ENCODE assay signal across 14 cellular contexts in genomic region chr18:183769-184168, GRCh38. TPM values are rescaled to one million over a fixed set of nuclear protein-coding genes. Genes with fewer than 3 reads are reported as not detected.
A peak's percentile ranks its signal among the peaks of the same experiment; 100 is the strongest.
DNase-seq lines count a peak whose midpoint lies in the region; ATAC-seq, FAIRE-seq and TF ChIP-seq lines count a peak whose summit lies in the region.
"Had no signal": no experiment of that assay in that cellular context is flagged by ENCODE, and none has a peak within 500 bp of the region (broad histone marks: within the 10 kb centered on the region; RNA-seq: fewer than 3 reads in every experiment).

No MANE protein-coding gene starts in this region.

- peaks cover 2% of the 10 kb centered on the region for H3K27me3 Mint-ChIP-seq in GM23338 (ENCODE audit: insufficient read depth, low read depth, poor library complexity)
- H3K27me3 Mint-ChIP-seq: brain, naive B cell had no signal

- H3K9me3 ChIP-seq in right cardiac atrium (ENCODE audit: control insufficient read depth, low read length) (no peaks in the 10 kb centered on the region), thoracic aorta (no peaks in the 10 kb centered on the region), kidney (ENCODE audit: control insufficient read depth in 1 of 2, low read length in 2 of 2) (no peaks in the 10 kb centered on the region)
- H3K9me3 ChIP-seq: BLaER1 treated with 17β-estradiol and CSF1 and Interleukin-3, amounts not matched to agents 10 nM and 100 nM; esophagus muscularis mucosa had no signal

- TF ChIP-seq CTCF in thoracic aorta (IDR thresholded peaks at IDR 0.05): no peak
- no peak for TF ChIP-seq CTCF in GM23338 (conservative IDR thresholded peaks at IDR 0.05; ENCODE audit: low read depth in 2 of 2)
- TF ChIP-seq CTCF in kidney (IDR thresholded peaks at IDR 0.05; ENCODE audit: borderline replicate concordance, extremely low read depth, insufficient read depth): no peak

- H3K27me3 ChIP-seq in right cardiac atrium (ENCODE audit: control insufficient read depth, insufficient read depth) (no peaks in the 10 kb centered on the region), thoracic aorta (replicated peaks; ENCODE audit: insufficient read depth) (no peaks in the 10 kb centered on the region), GM23338 (ENCODE audit: insufficient read depth) (no peaks in the 10 kb centered on the region)
- H3K27me3 ChIP-seq: BLaER1 treated with 17β-estradiol and CSF1 and Interleukin-3, amounts not matched to agents 10 nM and 100 nM; esophagus muscularis mucosa had no signal

- no peaks in the 10 kb centered on the region for H3K9me2 ChIP-seq in GM23338 (ENCODE audit: insufficient read depth)

- no peaks in the 10 kb centered on the region; the same call in 2 of the 3 replicates for H3K9me3 Mint-ChIP-seq in GM23338
- H3K9me3 Mint-ChIP-seq: activated T-helper 1 cell treated with anti-CD3 and anti-CD28 coated beads, Interleukin-12 subunit alpha, Interleukin-12 subunit beta, Interleukin-2, Interleukin-4 antibody, amounts not matched to agents 30 ng/mL and 10 ng/mL and 1 ng/mL, durations not matched to agents 14 hours and 24 hours and 36 hours; brain; immature natural killer cell; naive B cell had no signal

- H3K4me3 Mint-ChIP-seq in GM23338: no peak overlapping the region
- H3K4me3 Mint-ChIP-seq: activated T-helper 1 cell treated with anti-CD3 and anti-CD28 coated beads, Interleukin-12 subunit alpha, Interleukin-12 subunit beta, Interleukin-2, Interleukin-4 antibody, amounts not matched to agents 30 ng/mL and 10 ng/mL and 1 ng/mL, durations not matched to agents 14 hours and 24 hours and 36 hours; brain; immature natural killer cell had no signal

- no peak for TF ChIP-seq POLR2A in erythroblast (IDR thresholded peaks at IDR 0.05; ENCODE audit: low read length)

- peaks cover 76% of the 10 kb centered on the region for H3K79me2 ChIP-seq in GM23338 (replicated peaks; ENCODE audit: insufficient read depth)

- DNase-seq in right cardiac atrium (no peak), cardiac septum (ENCODE audit: low spot score) (no peak), NCI-H226 (peak; percentile 7), erythroblast (lab: John Stamatoyannopoulos, UW) (peak; percentile 57 to 71), thoracic aorta (ENCODE audit: low spot score) (no peak), NCI-H187 treated with DMSO at 0.1 percent for 48 hours (lab: John Stamatoyannopoulos, UW) (no peak), GM23338 (ENCODE audit: low spot score) (no peak), kidney (no peak)
- DNase-seq: immature natural killer cell, naive B cell had no signal

- FAIRE-seq in kidney (lab: Jason Lieb, UNC): no peak

- H2AFZ ChIP-seq in GM23338: no peak overlapping the region

- peaks cover 29% of the 10 kb centered on the region for H3K36me3 Mint-ChIP-seq in GM23338 (ENCODE audit: low read depth)

- no peak overlapping the region for H3K9ac ChIP-seq in kidney (ENCODE audit: low read length in 2 of 2)
- H3K9ac ChIP-seq: BLaER1 treated with 17β-estradiol and CSF1 and Interleukin-3, amounts not matched to agents 10 nM and 100 nM had no signal

- no peaks in the 10 kb centered on the region for H3F3A ChIP-seq in GM23338 (replicated peaks; ENCODE audit: low read depth)

- H4K20me1 ChIP-seq in GM23338 (replicated peaks; ENCODE audit: insufficient read depth): peaks cover 13% of the 10 kb centered on the region; the same call in 1 of the 2 replicates

- WGBS in right cardiac atrium: 66% methylated on average over 1 of the region's 1 CpG

- H3K27ac ChIP-seq in right cardiac atrium (ENCODE audit: low read length): no peak overlapping the region
- peak overlapping the region; percentile 26 to 43 for H3K27ac ChIP-seq in thoracic aorta
- no peak overlapping the region for H3K27ac ChIP-seq in GM23338 (ENCODE audit: low read depth)
- H3K27ac ChIP-seq in kidney (ENCODE audit: low read depth in 2 of 2, low read length in 2 of 2): no peak overlapping the region
- H3K27ac ChIP-seq: BLaER1 treated with 17β-estradiol and CSF1 and Interleukin-3, amounts not matched to agents 10 nM and 100 nM; esophagus muscularis mucosa had no signal

- ATAC-seq in right cardiac atrium (peak; percentile 41 to 64), thoracic aorta (ENCODE audit: insufficient number of reproducible peaks, low FRiP score, low read depth) (no peak), GM23338 (no peak)

- intact Hi-C loops in right cardiac atrium (cut with DNase I) (no loop called here), cardiac septum (cut with DNase I) (no loop called here), kidney (cut with DNase I) (no loop called here)

- H3K4me3 ChIP-seq in right cardiac atrium (ENCODE audit: low read length) (no peak overlapping the region), thoracic aorta (no peak overlapping the region), GM23338 (no peak overlapping the region), kidney (ENCODE audit: low read length in 2 of 2) (no peak overlapping the region)
- H3K4me3 ChIP-seq: BLaER1 treated with 17β-estradiol and CSF1 and Interleukin-3, amounts not matched to agents 10 nM and 100 nM; esophagus muscularis mucosa had no signal

- H3K27ac Mint-ChIP-seq in GM23338: no peak overlapping the region
- H3K27ac Mint-ChIP-seq: activated T-helper 1 cell treated with anti-CD3 and anti-CD28 coated beads, Interleukin-12 subunit alpha, Interleukin-12 subunit beta, Interleukin-2, Interleukin-4 antibody, amounts not matched to agents 30 ng/mL and 10 ng/mL and 1 ng/mL, durations not matched to agents 14 hours and 24 hours and 36 hours had no signal

- H3K4me2 ChIP-seq in GM23338: no peak overlapping the region
- H3K4me2 ChIP-seq: BLaER1 treated with 17β-estradiol and CSF1 and Interleukin-3, amounts not matched to agents 10 nM and 100 nM had no signal

- H3K4me1 ChIP-seq in right cardiac atrium (ENCODE audit: control insufficient read depth, insufficient read depth, low read length) (no peaks in the 10 kb centered on the region), thoracic aorta (ENCODE audit: control insufficient read depth in 1 of 2, low read depth in 2 of 2) (peaks cover 13 to 16% of the 10 kb centered on the region in 2 donors), GM23338 (ENCODE audit: insufficient read depth) (no peaks in the 10 kb centered on the region), kidney (ENCODE audit: control insufficient read depth in 1 of 2, insufficient read depth in 1 of 2, low read depth in 1 of 2, low read length in 2 of 2) (no peaks in the 10 kb centered on the region)

- H3K36me3 ChIP-seq in thoracic aorta: peaks cover 16% of the 10 kb centered on the region
- peaks cover 16% of the 10 kb centered on the region for H3K36me3 ChIP-seq in GM23338 (ENCODE audit: insufficient read depth)
- H3K36me3 ChIP-seq in kidney (ENCODE audit: control insufficient read depth in 1 of 2, insufficient read depth in 2 of 2, low read length in 2 of 2): peaks cover 8 to 13% of the 10 kb centered on the region in 2 donors

- no peaks in the 10 kb centered on the region for H3K4me1 Mint-ChIP-seq in GM23338

TF ChIP-seq in GM23338, 12 proteins besides CTCF, POLR2A, EP300 and RAD21 (continues in another document):
- TF ChIP-seq EZH2 (IDR thresholded peaks at IDR 0.05; ENCODE audit: low read depth, unreplicated experiment) (no peak), STAT1 (IDR thresholded peaks at IDR 0.05; ENCODE audit: unreplicated experiment) (no peak), JUNB (IDR thresholded peaks at IDR 0.05; ENCODE audit: unreplicated experiment) (no peak), ZNF331 (CRISPR knock-in tag; IDR thresholded peaks at IDR 0.05; ENCODE audit: low read depth) (no peak)

RNA-seq across cellular contexts. Expression of gene USP14, which starts 25.4 kb away (rescaled TPM):
- total RNA-seq in right cardiac atrium (10 to 100 TPM; 39.1 to 48.8 (median 42.8) TPM), cardiac septum (44.3 TPM), thoracic aorta (10 to 100 TPM; 26.2 to 33.3 TPM), kidney (41.9 TPM)
- polyA plus RNA-seq in right cardiac atrium (27.0 TPM), GM23338 (2016; fragmentation: Nextera tagmentation; extraction: Ambion mirVana) (70.3 and 83.5 TPM in 2 replicates), kidney (ENCODE audit: insufficient read depth, low read depth, low replicate concordance) (27.1 TPM)
- 82.4 and 83.6 TPM in 2 replicates for total RNA-seq in GM23338 (2014; rRNA removed; shearing (Covaris generic))

Comparison
In these comparisons a context has a peak if more than half of its experiments do, and no peak if none do; other contexts are left out.
1. ATAC-seq: peak in right cardiac atrium (2 of 2); none in thoracic aorta (single experiment) and GM23338 (single experiment).
2. DNase-seq: peak in NCI-H226 (single experiment) and erythroblast (2 of 2); none in right cardiac atrium (0 of 3), cardiac septum (single experiment), thoracic aorta (single experiment), NCI-H187 treated with DMSO at 0.1 percent for 48 hours (single experiment), GM23338 (single experiment) and kidney (single experiment).
3. H3K27ac ChIP-seq: peak in thoracic aorta (2 of 2); none in right cardiac atrium (single experiment), GM23338 (single experiment) and kidney (0 of 2).